Comparison of ENCODE assay signal across 25 cellular contexts in genomic region chr12:107788281-107788680, GRCh38. TPM values are rescaled to one million over a fixed set of nuclear protein-coding genes. Genes with fewer than 3 reads are reported as not detected.
DNase-seq lines count a peak whose midpoint lies in the region; ATAC-seq, FAIRE-seq and TF ChIP-seq lines count a peak whose summit lies in the region.
"Had no signal": no experiment of that assay in that cellular context is flagged by ENCODE, and none has a peak within 500 bp of the region (broad histone marks: within the 10 kb centered on the region; RNA-seq: fewer than 3 reads in every experiment).

No MANE protein-coding gene starts in this region.

- H3K4ac ChIP-seq in H1 (replicated peaks; ENCODE audit: insufficient read length, low read depth, low read length), result no peak overlapping the region

- TF ChIP-seq RAD21 in HepG2 (CRISPR knock-in tag; IDR thresholded peaks at IDR 0.05) (no peak), H1 (IDR thresholded peaks at IDR 0.05 in 1 of 2, conservative IDR thresholded peaks at IDR 0.05 in 1 of 2; ENCODE audit: low read depth in 2 of 2, low read length in 2 of 2) (no peak)

- H2BK15ac ChIP-seq in H1 (ENCODE audit: low read length), result no peak overlapping the region

- no peaks in the 10 kb centered on the region; the same call in 1 of the 2 replicates for H3K23me2 ChIP-seq in H1 (ENCODE audit: low read depth, low read length)

- no peaks in the 10 kb centered on the region for H3K79me1 ChIP-seq in H1 (ENCODE audit: low read depth, low read length)

- H3K9me3 Mint-ChIP-seq in activated T-cell treated with anti-CD3 and anti-CD28 coated beads, Interleukin-2, amount 50 U/mL, for 4 hours, result no peaks in the 10 kb centered on the region

- H4K5ac ChIP-seq in H1 (ENCODE audit: insufficient read length, low read depth, low read length), result no peak overlapping the region

- TF ChIP-seq CTCF in HepG2 (CRISPR knock-in tag; IDR thresholded peaks at IDR 0.05) (no peak), right lobe of liver (IDR thresholded peaks at IDR 0.05) (no peak), H1 (IDR thresholded peaks at IDR 0.05; ENCODE audit: control extremely low read depth in 1 of 3, insufficient read depth in 1 of 3, low read depth in 1 of 3, low read length in 3 of 3) (no peak), thyroid gland (IDR thresholded peaks at IDR 0.05) (peak in 1 of 6 experiments; percentile 15)

- intact Hi-C loops in HepG2 (cut with micrococcal nuclease; ENCODE audit: unreplicated experiment) (no loop called here), right lobe of liver (cut with DNase I) (no loop called here), thyroid gland (cut with DNase I) (no loop called here)

- no peak for ATAC-seq in HepG2
- no peak for ATAC-seq in right lobe of liver
- ATAC-seq in activated T-cell treated with anti-CD3 and anti-CD28 coated beads, Interleukin-2, amount 50 U/mL, for 4 hours, result no peak
- ATAC-seq: A549, GM12878 had no signal

- in situ Hi-C loops in HepG2 (cut with HindIII; ENCODE audit: extremely low pct_ligation_motif_present, low pct_unique_long_range_greater_than_20kb), result no loop called here

- no peak overlapping the region for H3K14ac ChIP-seq in H1 (ENCODE audit: insufficient read length)

- H3K27me3 Mint-ChIP-seq in activated T-cell treated with anti-CD3 and anti-CD28 coated beads, Interleukin-2, amount 50 U/mL, for 4 hours (ENCODE audit: low read depth), result peaks cover 7% of the 10 kb centered on the region

- H3K9me3 ChIP-seq in HepG2 (ENCODE audit: low read length) (0 out of 2 replicates have a peak, but pooled peaks cover 6% of the 10 kb centered on the region), right lobe of liver (no peaks in the 10 kb centered on the region), H1 (ENCODE audit: insufficient read depth in 2 of 2, low read depth in 1 of 2, low read length in 1 of 2) (peaks cover 0 to 10% of the 10 kb centered on the region in 2 experiments; a peak in 2 of 4 replicates), thyroid gland (no peaks in the 10 kb centered on the region)
- H3K9me3 ChIP-seq: A549, BE2C had no signal

- no peak for FAIRE-seq in HepG2 (lab: Jason Lieb, UNC)
- no peak for FAIRE-seq in H1 (lab: Jason Lieb, UNC)
- FAIRE-seq: A549, GM12878, GM19239 had no signal

- no TSS peak for BruUV-seq in HepG2 (replicated peaks; lab: Mats Ljungman, UMichigan)

- CTCF ChIA-PET in HepG2 (lab: Yijun Ruan, JAX; ENCODE audit: low intra/inter-chr PET ratio, low total read pairs), result no interaction called here
- CTCF ChIA-PET in H1 (lab: Charles Lee; ENCODE audit: partially characterized antibody), result interaction anchor here (2.3 kb wide), 1 partner anchor 12 kb away, joined by 11 read pairs; the partner anchor contains the start of gene ASCL4

- H4K8ac ChIP-seq in H1 (ENCODE audit: extremely low read depth, insufficient read depth, low read length), result no peak overlapping the region

- H2BK12ac ChIP-seq in H1 (ENCODE audit: low read depth, low read length), result no peak overlapping the region

- no peak overlapping the region for H3K27ac ChIP-seq in HepG2 (ENCODE audit: extremely low read length, insufficient read depth, low read length)
- no peak overlapping the region for H3K27ac ChIP-seq in right lobe of liver
- no peak overlapping the region for H3K27ac ChIP-seq in H1 (ENCODE audit: low read depth, low read length)
- peak overlapping the region; percentile 27 to 80 (median 32) for H3K27ac ChIP-seq in thyroid gland
- H3K27ac ChIP-seq: A549 had no signal

- no peak overlapping the region for H3K56ac ChIP-seq in H1 (replicated peaks; ENCODE audit: insufficient read length, low read depth, low read length)

- no peak overlapping the region for H2BK5ac ChIP-seq in H1 (ENCODE audit: low read depth, low read length)

- no peak overlapping the region for H3K18ac ChIP-seq in H1 (ENCODE audit: extremely low read depth, low read length)

- H3K4me3 ChIP-seq in HepG2 (replicated peaks in 1 of 3; ENCODE audit: insufficient read depth in 1 of 3, low read depth in 2 of 3, low read length in 3 of 3) (0 out of 6 replicates have a peak overlapping the region, but pooled peaks of 1 of the 3 experiments have one; percentile 48), right lobe of liver (no peak overlapping the region), H1 (ENCODE audit: extremely low read depth in 1 of 4, insufficient read depth in 2 of 4, low read depth in 3 of 4, low read length in 4 of 4) (no peak overlapping the region), thyroid gland (replicated peaks in 1 of 3) (no peak overlapping the region)
- H3K4me3 ChIP-seq: A549; BLaER1 treated with 17β-estradiol and CSF1 and Interleukin-3, amounts not matched to agents 10 nM and 100 nM; GM12878 had no signal

- H3K9ac ChIP-seq in HepG2 (ENCODE audit: insufficient read depth, low read depth, low read length) (no peak overlapping the region), H1 (replicated peaks in 1 of 4; ENCODE audit: extremely low read depth in 1 of 4, low read depth in 3 of 4, low read length in 3 of 4) (no peak overlapping the region)
- H3K9ac ChIP-seq: BLaER1 treated with 17β-estradiol and CSF1 and Interleukin-3, amounts not matched to agents 10 nM and 100 nM had no signal

- TF ChIP-seq POLR2A in HepG2 (IDR thresholded peaks at IDR 0.05; ENCODE audit: insufficient read depth in 1 of 2, low read depth in 2 of 2, low read length in 2 of 2), result no peak
- TF ChIP-seq POLR2A in right lobe of liver (IDR thresholded peaks at IDR 0.05), result no peak
- no peak for TF ChIP-seq POLR2A in H1 (IDR thresholded peaks at IDR 0.05; ENCODE audit: control extremely low read depth in 1 of 2, low read depth in 2 of 2, low read length in 2 of 2)
- no peak for TF ChIP-seq POLR2A in thyroid gland (IDR thresholded peaks at IDR 0.05)

- H2AFZ ChIP-seq in HepG2 (ENCODE audit: low read length), result no peak overlapping the region
- peak overlapping the region; percentile 39; the same call in 1 of the 2 replicates for H2AFZ ChIP-seq in H1 (ENCODE audit: low read length)

- no peak overlapping the region for H2BK20ac ChIP-seq in H1 (ENCODE audit: low read length)

- H3K79me2 ChIP-seq in HepG2 (ENCODE audit: insufficient read depth, low read length) (no peaks in the 10 kb centered on the region), H1 (ENCODE audit: control insufficient read depth in 1 of 2, insufficient read depth in 2 of 2, low read length in 2 of 2) (no peaks in the 10 kb centered on the region)

- no peak for TF ChIP-seq EP300 in HepG2 (IDR thresholded peaks at IDR 0.05; ENCODE audit: low read depth in 2 of 2, low read length in 2 of 2)
- TF ChIP-seq EP300 in HepG2 (CRISPR knock-in tag; IDR thresholded peaks at IDR 0.05; ENCODE audit: borderline replicate concordance), result no peak
- no peak for TF ChIP-seq EP300 in H1 (IDR thresholded peaks at IDR 0.05; ENCODE audit: borderline replicate concordance in 1 of 2, low read depth in 2 of 2, low read length in 2 of 2)

- no peak for DNase-seq in HepG2 (ENCODE audit: low spot score)
- DNase-seq in right lobe of liver, result no peak
- no peak for DNase-seq in H1 (ENCODE audit: low read depth in 1 of 2, low spot score in 2 of 2)
- DNase-seq in thyroid gland, result peak; percentile 58 to 67
- DNase-seq in islet precursor cell, result no peak
- DNase-seq in activated T-cell treated with anti-CD3 and anti-CD28 coated beads, Interleukin-2, amount 50 U/mL, for 4 hours, result no peak
- DNase-seq: 8988T; ACHN; AML-193; BE2C; Calu3; CD4-positive, alpha-beta T cell; CD8-positive, alpha-beta memory T cell; COR-L47; DMS53; EL; GDM1; GOT3; H7; HCEC 1CT had no signal

- no peak overlapping the region for H3K4me3 Mint-ChIP-seq in activated T-cell treated with anti-CD3 and anti-CD28 coated beads, Interleukin-2, amount 50 U/mL, for 4 hours
- H3K4me3 Mint-ChIP-seq: CD14-positive monocyte; CD4-positive, alpha-beta T cell; CD8-positive, alpha-beta memory T cell had no signal

- H3K23ac ChIP-seq in H1 (ENCODE audit: insufficient read length), result no peak overlapping the region

- POLR2A ChIA-PET in HepG2 (lab: Yijun Ruan, JAX), result no interaction called here
- POLR2A ChIA-PET in H1 (lab: Charles Lee; ENCODE audit: partially characterized antibody), result no interaction called here

- no peak overlapping the region for H4K91ac ChIP-seq in H1 (replicated peaks; ENCODE audit: insufficient read length, low read length)

- no peaks in the 10 kb centered on the region for H3K4me1 Mint-ChIP-seq in activated T-cell treated with anti-CD3 and anti-CD28 coated beads, Interleukin-2, amount 50 U/mL, for 4 hours (ENCODE audit: low read depth)
- H3K4me1 Mint-ChIP-seq: CD8-positive, alpha-beta memory T cell had no signal

- 0% methylated on average over 2 of the region's 2 CpGs for WGBS in HepG2 (ENCODE audit: low lambda C conversion rate)
- 47% methylated on average over 2 of the region's 2 CpGs for WGBS in right lobe of liver (ENCODE audit: insufficient coverage, low coverage, low lambda C conversion rate, missing lambda C conversion rate)
- WGBS in H1 (ENCODE audit: extremely low coverage in 1 of 2, insufficient coverage in 1 of 2, insufficient read length in 1 of 2, insufficient replicate concordance in 2 of 2, low coverage in 1 of 2, low lambda C conversion rate in 2 of 2, missing lambda C conversion rate in 1 of 2), 2 experiments, result 92% methylated on average over 2 of the region's 2 CpGs; no CpG with 5 or more reads in 1 of the 2 experiments
- 77 to 81% methylated on average over 2 of the region's 2 CpGs for WGBS in thyroid gland, 2 donors

- H4K20me1 ChIP-seq in HepG2 (ENCODE audit: insufficient read depth, low read length), result no peaks in the 10 kb centered on the region
- H4K20me1 ChIP-seq in H1 (replicated peaks in 1 of 2; ENCODE audit: control insufficient read depth in 1 of 2, insufficient read depth in 2 of 2, low read length in 2 of 2), result no peaks in the 10 kb centered on the region
- H4K20me1 ChIP-seq: BLaER1 treated with 17β-estradiol and CSF1 and Interleukin-3, amounts not matched to agents 10 nM and 100 nM had no signal

- H3K4me1 ChIP-seq in HepG2 (ENCODE audit: insufficient read depth, low read length) (peaks cover 20% of the 10 kb centered on the region), right lobe of liver (no peaks in the 10 kb centered on the region), H1 (replicated peaks in 1 of 4; ENCODE audit: control insufficient read depth in 3 of 4, insufficient read depth in 4 of 4, low read length in 3 of 4) (no peaks in the 10 kb centered on the region), thyroid gland (peaks cover 12% of the 10 kb centered on the region in 2 donors)
- H3K4me1 ChIP-seq: A549, BE2C had no signal

- H2AK5ac ChIP-seq in H1 (ENCODE audit: low read depth, low read length), result no peak overlapping the region

- H3K4me2 ChIP-seq in HepG2 (ENCODE audit: low read depth, low read length) (peak overlapping the region; percentile 72), H1 (ENCODE audit: insufficient read depth in 1 of 2, low read depth in 2 of 2, low read length in 2 of 2) (no peak overlapping the region)
- H3K4me2 ChIP-seq: A549 had no signal

- H3K27me3 ChIP-seq in HepG2 (ENCODE audit: control insufficient read depth in 1 of 2, insufficient read depth in 2 of 2, low read length in 2 of 2), result no peaks in the 10 kb centered on the region
- H3K27me3 ChIP-seq in right lobe of liver, result no peaks in the 10 kb centered on the region
- no peaks in the 10 kb centered on the region for H3K27me3 ChIP-seq in H1 (replicated peaks in 1 of 4; ENCODE audit: control insufficient read depth in 3 of 4, extremely low read depth in 1 of 4, insufficient read depth in 3 of 4, low read length in 3 of 4)
- H3K27me3 ChIP-seq in thyroid gland, result no peaks in the 10 kb centered on the region
- H3K27me3 ChIP-seq: BLaER1 treated with 17β-estradiol and CSF1 and Interleukin-3, amounts not matched to agents 10 nM and 100 nM had no signal

- H2BK120ac ChIP-seq in H1 (replicated peaks; ENCODE audit: low read depth, low read length), result no peak overlapping the region

- no peaks in the 10 kb centered on the region for H3K36me3 Mint-ChIP-seq in activated T-cell treated with anti-CD3 and anti-CD28 coated beads, Interleukin-2, amount 50 U/mL, for 4 hours (ENCODE audit: insufficient read depth)
- H3K36me3 Mint-ChIP-seq: CD14-positive monocyte had no signal

- no peaks in the 10 kb centered on the region for H3K36me3 ChIP-seq in HepG2 (replicated peaks in 1 of 2; ENCODE audit: control insufficient read depth in 1 of 2, insufficient read depth in 2 of 2, low read length in 2 of 2)
- no peaks in the 10 kb centered on the region for H3K36me3 ChIP-seq in right lobe of liver
- no peaks in the 10 kb centered on the region for H3K36me3 ChIP-seq in H1 (ENCODE audit: control insufficient read depth in 2 of 4, insufficient read depth in 4 of 4, low read length in 3 of 4)
- H3K36me3 ChIP-seq in thyroid gland, result no peaks in the 10 kb centered on the region
- H3K36me3 ChIP-seq: BE2C; BLaER1 treated with 17β-estradiol and CSF1 and Interleukin-3, amounts not matched to agents 10 nM and 100 nM had no signal

RNA-seq across cellular contexts. Expression of gene ASCL4, which starts 13.8 kb away (rescaled TPM):
- not detected in 2 replicates for total RNA-seq in HepG2 (2016; rRNA removed; fragmentation: Illumina TruSeq; extraction: Trizol)
- not detected in 2 replicates for total RNA-seq in HepG2 (2016; cell fraction: cytosol; rRNA removed; fragmentation: Illumina TruSeq; extraction: Trizol; ENCODE audit: low read depth)
- not detected in 2 replicates for total RNA-seq in HepG2 (2016; cell fraction: insoluble cytoplasmic fraction; rRNA removed; fragmentation: Illumina TruSeq; extraction: Trizol)
- not detected in 2 replicates for total RNA-seq in HepG2 (2016; cell fraction: membrane; rRNA removed; fragmentation: Illumina TruSeq; extraction: Trizol)
- total RNA-seq in HepG2 (2016; cell fraction: nucleus; rRNA removed; fragmentation: Illumina TruSeq; extraction: Trizol), result not detected in 2 replicates
- polyA plus RNA-seq in HepG2 (2011; rRNA removed), result not detected in 2 replicates
- polyA plus RNA-seq in HepG2 (2011; cell fraction: cytosol; rRNA removed), result not detected in 2 replicates
- polyA plus RNA-seq in HepG2 (2011; cell fraction: nucleus; rRNA removed), result not detected in 2 replicates
- not detected in 2 replicates for polyA plus RNA-seq in HepG2 (2012)
- not detected in 2 replicates for polyA plus RNA-seq in HepG2 (2016; cell fraction: cytosol; fragmentation: Illumina TruSeq; extraction: Trizol; ENCODE audit: low read depth)
- not detected in 2 replicates for polyA plus RNA-seq in HepG2 (2016; cell fraction: insoluble cytoplasmic fraction; fragmentation: Illumina TruSeq; extraction: Trizol; ENCODE audit: low read depth)
- not detected in 2 replicates for polyA plus RNA-seq in HepG2 (2016; cell fraction: membrane; fragmentation: Illumina TruSeq; extraction: Trizol; ENCODE audit: low read depth)
- polyA plus RNA-seq in HepG2 (2016; cell fraction: nucleus; fragmentation: Illumina TruSeq; extraction: Trizol; ENCODE audit: insufficient read depth, low read depth), result not detected in 2 replicates
- not detected in 2 replicates for polyA minus RNA-seq in HepG2 (2011; rRNA and poly(A)+ RNA removed; ENCODE audit: low replicate concordance)
- polyA minus RNA-seq in HepG2 (2011; cell fraction: cytosol; rRNA and poly(A)+ RNA removed), result not detected in 2 replicates
- not detected in 2 replicates for polyA minus RNA-seq in HepG2 (2011; cell fraction: nucleus; rRNA and poly(A)+ RNA removed)
- total RNA-seq in right lobe of liver, result not detected
- not detected in 2 replicates for total RNA-seq in H1 (2021; fragmentation: NEBNext Ultra II Directional; extraction: Animal tissue kit (Norgen Biotek cat#: 25700))
- 0.03 TPM in 1 of 2 replicates, not detected in the other for polyA plus RNA-seq in H1 (2011; rRNA removed)
- polyA plus RNA-seq in H1 (2011; cell fraction: cytosol; rRNA removed), result not detected
- not detected for polyA plus RNA-seq in H1 (2011; cell fraction: nucleus; rRNA removed)
- not detected in 4 replicates for polyA plus RNA-seq in H1 (2012, experiment 1 of 2)
- polyA plus RNA-seq in H1 (2012, experiment 2 of 2), result not detected
- polyA plus RNA-seq in H1 (2013, experiment 1 of 2), result not detected
- polyA plus RNA-seq in H1 (2013, experiment 2 of 2), result not detected
- polyA minus RNA-seq in H1 (2011; rRNA and poly(A)+ RNA removed), result not detected in 2 replicates
- polyA minus RNA-seq in H1 (2011; cell fraction: cytosol; rRNA and poly(A)+ RNA removed), result not detected
- polyA minus RNA-seq in H1 (2011; cell fraction: nucleus; rRNA and poly(A)+ RNA removed), result not detected
- not detected for total RNA-seq in thyroid gland
- total RNA-seq in activated T-cell treated with anti-CD3 and anti-CD28 coated beads, Interleukin-2, amount 50 U/mL, for 4 hours, result not detected
- total RNA-seq: Calu3; CD4-positive, alpha-beta T cell; CD8-positive, alpha-beta memory T cell; GM12878; H7 had no signal
- polyA plus RNA-seq: A549; CD14-positive monocyte; CD8-positive, alpha-beta memory T cell; GM12878 had no signal

RNA-seq across cellular contexts. Expression of gene PRDM4, which starts 27.3 kb away (rescaled TPM):
- total RNA-seq in HepG2 (2016; rRNA removed; fragmentation: Illumina TruSeq; extraction: Trizol) (15.3 and 16.1 TPM in 2 replicates), right lobe of liver (1 to 10 TPM; 5.9 to 8.2 (median 7.1) TPM), thyroid gland (10 to 100 TPM; 23.7 to 38.7 (median 25.1) TPM)
- 3.5 and 3.6 TPM in 2 replicates for total RNA-seq in HepG2 (2016; cell fraction: cytosol; rRNA removed; fragmentation: Illumina TruSeq; extraction: Trizol; ENCODE audit: low read depth)
- total RNA-seq in HepG2 (2016; cell fraction: insoluble cytoplasmic fraction; rRNA removed; fragmentation: Illumina TruSeq; extraction: Trizol), result 14.5 and 15.3 TPM in 2 replicates
- total RNA-seq in HepG2 (2016; cell fraction: membrane; rRNA removed; fragmentation: Illumina TruSeq; extraction: Trizol), result 12.2 and 12.9 TPM in 2 replicates
- total RNA-seq in HepG2 (2016; cell fraction: nucleus; rRNA removed; fragmentation: Illumina TruSeq; extraction: Trizol), result 16.8 and 17.6 TPM in 2 replicates
- polyA plus RNA-seq in HepG2 (2011; rRNA removed) (9.7 and 9.9 TPM in 2 replicates), H1 (2011; rRNA removed) (9.3 and 10.1 TPM in 2 replicates)
- 6.8 and 8.7 TPM in 2 replicates for polyA plus RNA-seq in HepG2 (2011; cell fraction: cytosol; rRNA removed)
- polyA plus RNA-seq in HepG2 (2011; cell fraction: nucleus; rRNA removed), result 12.7 and 13.9 TPM in 2 replicates
- 8.5 and 10.2 TPM in 2 replicates for polyA plus RNA-seq in HepG2 (2012)
- polyA plus RNA-seq in HepG2 (2016; cell fraction: cytosol; fragmentation: Illumina TruSeq; extraction: Trizol; ENCODE audit: low read depth), result 2.8 and 3.0 TPM in 2 replicates
- 15.3 and 17.1 TPM in 2 replicates for polyA plus RNA-seq in HepG2 (2016; cell fraction: insoluble cytoplasmic fraction; fragmentation: Illumina TruSeq; extraction: Trizol; ENCODE audit: low read depth)
- polyA plus RNA-seq in HepG2 (2016; cell fraction: membrane; fragmentation: Illumina TruSeq; extraction: Trizol; ENCODE audit: low read depth), result 9.1 and 10.5 TPM in 2 replicates
- 15.6 and 16.7 TPM in 2 replicates for polyA plus RNA-seq in HepG2 (2016; cell fraction: nucleus; fragmentation: Illumina TruSeq; extraction: Trizol; ENCODE audit: insufficient read depth, low read depth)
- 16.3 and 28.1 TPM in 2 replicates for polyA minus RNA-seq in HepG2 (2011; rRNA and poly(A)+ RNA removed; ENCODE audit: low replicate concordance)
- 4.9 and 8.7 TPM in 2 replicates for polyA minus RNA-seq in HepG2 (2011; cell fraction: cytosol; rRNA and poly(A)+ RNA removed)
- polyA minus RNA-seq in HepG2 (2011; cell fraction: nucleus; rRNA and poly(A)+ RNA removed), result 21.2 and 24.7 TPM in 2 replicates
- 17.2 and 17.5 TPM in 2 replicates for total RNA-seq in H1 (2021; fragmentation: NEBNext Ultra II Directional; extraction: Animal tissue kit (Norgen Biotek cat#: 25700))
- 10.1 TPM for polyA plus RNA-seq in H1 (2011; cell fraction: cytosol; rRNA removed)
- 14.2 TPM for polyA plus RNA-seq in H1 (2011; cell fraction: nucleus; rRNA removed)
- polyA plus RNA-seq in H1 (2012, experiment 1 of 2), result 10.0 to 12.3 TPM (median 10.3 TPM) in 4 replicates
- polyA plus RNA-seq in H1 (2012, experiment 2 of 2), result 0.92 TPM
- 9.4 TPM for polyA plus RNA-seq in H1 (2013, experiment 1 of 2)
- polyA plus RNA-seq in H1 (2013, experiment 2 of 2), result 10.0 TPM
- polyA minus RNA-seq in H1 (2011; rRNA and poly(A)+ RNA removed), result 18.3 and 20.6 TPM in 2 replicates
- 10.8 TPM for polyA minus RNA-seq in H1 (2011; cell fraction: cytosol; rRNA and poly(A)+ RNA removed)
- polyA minus RNA-seq in H1 (2011; cell fraction: nucleus; rRNA and poly(A)+ RNA removed), result 30.6 TPM
- 10 to 100 TPM; 42.9 to 46.3 (median 44.6) TPM for total RNA-seq in activated T-cell treated with anti-CD3 and anti-CD28 coated beads, Interleukin-2, amount 50 U/mL, for 4 hours

Comparison
In these comparisons a context has a peak if more than half of its experiments do, and no peak if none do; other contexts are left out.
1. DNase-seq: peak in thyroid gland (2 of 2); none in HepG2 (single experiment), right lobe of liver (0 of 3), H1 (0 of 2), islet precursor cell (single experiment) and activated T-cell treated with anti-CD3 and anti-CD28 coated beads, Interleukin-2, amount 50 U/mL, for 4 hours (single experiment).
2. H3K27ac ChIP-seq: peak in thyroid gland (3 of 3); none in HepG2 (single experiment), right lobe of liver (0 of 3) and H1 (single experiment).